ENCODE assay signal across 18 cellular contexts in the genomic region with DNA sequence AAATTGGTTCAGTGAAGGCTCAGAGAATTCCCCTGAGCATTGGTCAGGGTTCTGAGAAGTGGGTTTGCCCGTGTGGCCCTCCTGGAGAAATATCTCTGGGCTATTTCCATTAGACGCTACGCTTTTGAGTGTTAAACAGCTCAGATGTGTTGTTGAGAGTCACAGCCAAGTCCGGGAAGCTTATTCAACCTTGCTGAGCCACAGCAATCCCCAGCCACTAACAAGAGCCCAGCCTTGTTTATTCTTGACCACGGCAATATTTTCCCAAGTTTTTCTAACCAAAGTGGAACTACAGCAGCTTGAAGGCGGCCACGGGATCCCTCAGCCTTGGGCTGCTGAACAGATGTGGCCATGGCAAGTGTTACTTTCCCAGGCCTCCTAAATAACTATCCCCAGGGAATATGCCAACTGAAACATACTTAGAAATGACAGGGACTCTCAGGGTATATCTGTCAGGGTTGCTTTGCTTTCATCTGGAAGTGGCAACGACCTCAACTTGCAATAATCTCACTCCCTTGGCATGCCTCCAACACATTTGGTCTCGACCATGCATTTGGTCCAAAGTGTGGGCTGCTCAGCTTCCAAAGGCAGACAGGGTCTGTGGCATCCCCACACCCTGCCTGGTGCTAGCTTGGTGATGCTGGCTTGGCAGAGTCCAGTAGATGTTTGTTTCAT.
"Had no signal": no experiment of that assay in that cellular context is flagged by ENCODE, and none has a peak within 500 bp of the region (broad histone marks: within the 10 kb centered on the region; RNA-seq: fewer than 3 reads in every experiment).

No MANE protein-coding gene starts in this region.

- H3K9me3 Mint-ChIP-seq: activated naive CD4-positive, alpha-beta T cell treated with anti-CD3 and anti-CD28 coated beads, Interleukin-2, amount 50 U/mL, for 24 hours; activated T-cell treated with anti-CD3 and anti-CD28 coated beads, Interleukin-2, amount 50 U/mL, for 24 hours; natural killer cell treated with Interleukin-12 subunit alpha and Interleukin-12 subunit beta and Interleukin-15 and Interleukin-18, amount 100 ng/mL, for 72 hours had no signal

- H3K4me1 ChIP-seq: body of pancreas, heart left ventricle, left lung, testis had no signal

- H3K4me3 Mint-ChIP-seq: activated naive CD4-positive, alpha-beta T cell treated with anti-CD3 and anti-CD28 coated beads, Interleukin-2, amount 50 U/mL, for 24 hours; activated T-cell treated with anti-CD3 and anti-CD28 coated beads, Interleukin-2, amount 50 U/mL, for 24 hours; natural killer cell treated with Interleukin-12 subunit alpha and Interleukin-12 subunit beta and Interleukin-15 and Interleukin-18, amount 100 ng/mL, for 72 hours had no signal

- H3K4me3 ChIP-seq: body of pancreas, heart left ventricle, left lung, mucosa of descending colon, testis had no signal

- DNase-seq: activated CD4-positive, alpha-beta T cell treated with anti-CD3 and anti-CD28 coated beads, Interleukin-2, amount 50 U/mL, for 4 hours; activated CD4-positive, CD25-positive, alpha-beta regulatory T cell treated with anti-CD3 and anti-CD28 coated beads, Interleukin-2, amount 50 U/mL, for 72 hours; activated effector memory CD4-positive, alpha-beta T cell treated with Interleukin-2 at 50 U/mL for 16 hours; activated T-cell treated with anti-CD3 and anti-CD28 coated beads, Interleukin-2, amount 50 U/mL, for 24 hours; dermis blood vessel endothelial cell; foreskin melanocyte; heart left ventricle; islet precursor cell; left lung; mucosa of descending colon; stimulated activated CD4-positive, alpha-beta T cell treated with anti-CD3 and anti-CD28 coated beads, Interleukin-4, amount 100 ng/mL, for 1 hour; stimulated activated CD8-positive, alpha-beta memory T cell treated with anti-CD3 and anti-CD28 coated beads, Interleukin-4, amount 100 ng/mL, for 48 hours; stimulated activated naive CD8-positive, alpha-beta T cell treated with anti-CD3 and anti-CD28 coated beads, Interleukin-15, Interleukin-2, amounts not matched to agents 100 U/mL and 50 U/mL, for 24 hours; T-helper 9 cell; testis had no signal

- H3K4me1 Mint-ChIP-seq: activated naive CD4-positive, alpha-beta T cell treated with anti-CD3 and anti-CD28 coated beads, Interleukin-2, amount 50 U/mL, for 24 hours had no signal

- H3K27me3 ChIP-seq: body of pancreas, testis had no signal

- ATAC-seq: body of pancreas; heart left ventricle; left lung; mucosa of descending colon; natural killer cell treated with Interleukin-12 subunit alpha and Interleukin-12 subunit beta and Interleukin-15 and Interleukin-18, amount 100 ng/mL, for 72 hours; stimulated activated naive CD8-positive, alpha-beta T cell treated with anti-CD3 and anti-CD28 coated beads, Interleukin-15, Interleukin-2, amounts not matched to agents 100 U/mL and 50 U/mL, for 24 hours had no signal

- H3K9me3 ChIP-seq: body of pancreas, heart left ventricle, left lung, mucosa of descending colon, testis had no signal

- H3K36me3 ChIP-seq: heart left ventricle, left lung had no signal

- H3K27ac ChIP-seq: body of pancreas, heart left ventricle, left lung, testis had no signal

- H3K36me3 Mint-ChIP-seq: activated naive CD4-positive, alpha-beta T cell treated with anti-CD3 and anti-CD28 coated beads, Interleukin-2, amount 50 U/mL, for 24 hours; natural killer cell treated with Interleukin-12 subunit alpha and Interleukin-12 subunit beta and Interleukin-15 and Interleukin-18, amount 100 ng/mL, for 72 hours had no signal

- H3K27ac Mint-ChIP-seq: activated naive CD4-positive, alpha-beta T cell treated with anti-CD3 and anti-CD28 coated beads, Interleukin-2, amount 50 U/mL, for 24 hours; activated T-cell treated with anti-CD3 and anti-CD28 coated beads, Interleukin-2, amount 50 U/mL, for 24 hours; natural killer cell treated with Interleukin-12 subunit alpha and Interleukin-12 subunit beta and Interleukin-15 and Interleukin-18, amount 100 ng/mL, for 72 hours had no signal
